In genomic region chr18:3281456-3282400, GRCh38 we compare ENCODE assay signal across 8 cellular contexts. TPM values are rescaled to one million over a fixed set of nuclear protein-coding genes. Genes with fewer than 3 reads are reported as not detected.
DNase-seq lines count a peak whose midpoint lies in the region; ATAC-seq, FAIRE-seq and TF ChIP-seq lines count a peak whose summit lies in the region.

No MANE protein-coding gene starts in this region.

- no peak overlapping the region for H3K27ac Mint-ChIP-seq in immature natural killer cell
- no peak overlapping the region for H3K27ac Mint-ChIP-seq in stimulated activated effector memory CD8-positive, alpha-beta T cell treated with anti-CD3 and anti-CD28 coated beads, Interleukin-12 subunit alpha, Interleukin-12 subunit beta, amount 100 ng/mL, for 72 hours

- DNase-seq in GM03348 (ENCODE audit: low spot score) (peak; percentile 70), NCI-H526 treated with DMSO at 0.1 percent for 48 hours (lab: John Stamatoyannopoulos, UW) (peak; percentile 34), body of pancreas (no peak), immature natural killer cell (peak; percentile 60 to 70 (median 70)), GM12892 (ENCODE audit: insufficient read length) (no peak)
- no peak for DNase-seq in stimulated activated effector memory CD8-positive, alpha-beta T cell treated with anti-CD3 and anti-CD28 coated beads, Interleukin-12 subunit alpha, Interleukin-12 subunit beta, amount 100 ng/mL, for 72 hours (ENCODE audit: low spot score in 2 of 2)

- 35 to 40% methylated on average over 2 of the region's 2 CpGs for WGBS in body of pancreas, 2 donors

- H3K27me3 Mint-ChIP-seq in immature natural killer cell (ENCODE audit: low read depth in 3 of 3), result peaks cover 0 to 2% (median 2%) of the 10 kb centered on the region in 3 donors

- no peaks in the 10 kb centered on the region for H3K4me1 ChIP-seq in body of pancreas

- intact Hi-C loops in body of pancreas (cut with DNase I), result loop anchor here (5.0 to 10.0 kb wide), 3 partner anchors 171 to 386 kb away; partner anchors contain the start of gene TGIF1

- no peak for FAIRE-seq in GM12892 (lab: Jason Lieb, UNC)

- peak; percentile 32 to 85 (median 76) for TF ChIP-seq CTCF in body of pancreas (IDR thresholded peaks at IDR 0.05)

- peaks cover 5% of the 10 kb centered on the region in 2 donors for H3K4me1 Mint-ChIP-seq in immature natural killer cell
- H3K4me1 Mint-ChIP-seq in stimulated activated effector memory CD8-positive, alpha-beta T cell treated with anti-CD3 and anti-CD28 coated beads, Interleukin-12 subunit alpha, Interleukin-12 subunit beta, amount 100 ng/mL, for 72 hours, result peaks cover 11% of the 10 kb centered on the region

- H3K9me3 ChIP-seq in body of pancreas, result no peaks in the 10 kb centered on the region

- TF ChIP-seq POLR2A in body of pancreas (IDR thresholded peaks at IDR 0.05) (no peak), GM12892 (IDR thresholded peaks at IDR 0.05; ENCODE audit: low read depth, low read length) (no peak)

- peaks cover 6 to 10% (median 9%) of the 10 kb centered on the region in 3 donors for H3K36me3 Mint-ChIP-seq in immature natural killer cell
- peaks cover 26% of the 10 kb centered on the region for H3K36me3 Mint-ChIP-seq in stimulated activated effector memory CD8-positive, alpha-beta T cell treated with anti-CD3 and anti-CD28 coated beads, Interleukin-12 subunit alpha, Interleukin-12 subunit beta, amount 100 ng/mL, for 72 hours

- no peaks in the 10 kb centered on the region for H3K9me3 Mint-ChIP-seq in immature natural killer cell
- H3K9me3 Mint-ChIP-seq in stimulated activated effector memory CD8-positive, alpha-beta T cell treated with anti-CD3 and anti-CD28 coated beads, Interleukin-12 subunit alpha, Interleukin-12 subunit beta, amount 100 ng/mL, for 72 hours, result no peaks in the 10 kb centered on the region

- no peaks in the 10 kb centered on the region for H3K27me3 ChIP-seq in body of pancreas

- ATAC-seq in HG03354 (IDR thresholded peaks at IDR 0.05; ENCODE audit: poor library complexity, severe bottlenecking, unreplicated experiment) (peak; percentile 62), body of pancreas (peak; percentile 88), GM19463 (IDR thresholded peaks at IDR 0.05; ENCODE audit: unreplicated experiment) (no peak)
- ATAC-seq in stimulated activated effector memory CD8-positive, alpha-beta T cell treated with anti-CD3 and anti-CD28 coated beads, Interleukin-12 subunit alpha, Interleukin-12 subunit beta, amount 100 ng/mL, for 72 hours, result peak; percentile 83

- H3K4me3 Mint-ChIP-seq in immature natural killer cell, result no peak overlapping the region
- H3K4me3 Mint-ChIP-seq in stimulated activated effector memory CD8-positive, alpha-beta T cell treated with anti-CD3 and anti-CD28 coated beads, Interleukin-12 subunit alpha, Interleukin-12 subunit beta, amount 100 ng/mL, for 72 hours, result no peak overlapping the region

- H3K27ac ChIP-seq in body of pancreas, result no peak overlapping the region

- peaks cover 0 to 11% of the 10 kb centered on the region in 2 donors for H3K36me3 ChIP-seq in body of pancreas (replicated peaks in 1 of 2; ENCODE audit: insufficient read depth in 1 of 2, low read depth in 2 of 2)

- no peak overlapping the region for H3K4me3 ChIP-seq in body of pancreas

RNA-seq across cellular contexts. Expression of gene MYL12B, which starts 19.8 kb away (rescaled TPM):
- total RNA-seq in body of pancreas, result 100 to 1,000 TPM in 1 of 2 donors, 10 to 100 TPM in 1; 84.7 to 121 TPM
- polyA plus RNA-seq in immature natural killer cell, result 1,000 to 10,000 TPM; 1,023 to 1,314 (median 1,183) TPM
- polyA plus RNA-seq in GM12892 (2012; ENCODE audit: missing spikeins), result 388 TPM

RNA-seq across cellular contexts. Expression of gene MYL12A, which starts 34.1 kb away (rescaled TPM):
- total RNA-seq in body of pancreas, result 100 to 1,000 TPM; 102 to 174 TPM
- polyA plus RNA-seq in immature natural killer cell, result 1,000 to 10,000 TPM; 2,810 to 4,711 (median 3,144) TPM
- 532 TPM for polyA plus RNA-seq in GM12892 (2012; ENCODE audit: missing spikeins)

Comparison
In these comparisons a context has a peak if more than half of its experiments do, and no peak if none do; other contexts are left out.
1. DNase-seq: peak in GM03348 (single experiment), NCI-H526 treated with DMSO at 0.1 percent for 48 hours (single experiment) and immature natural killer cell (3 of 3); none in body of pancreas (0 of 4), stimulated activated effector memory CD8-positive, alpha-beta T cell treated with anti-CD3 and anti-CD28 coated beads, Interleukin-12 subunit alpha, Interleukin-12 subunit beta, amount 100 ng/mL, for 72 hours (0 of 2) and GM12892 (single experiment).